Comparison of ENCODE assay signal across 23 cellular contexts in genomic region chr7:113000316-113001020, GRCh38.
DNase-seq lines count a peak whose midpoint lies in the region; ATAC-seq lines count a peak whose summit lies in the region.
"Had no signal": no experiment of that assay in that cellular context is flagged by ENCODE, and none has a peak within 500 bp of the region (broad histone marks: within the 10 kb centered on the region; RNA-seq: fewer than 3 reads in every experiment).

No MANE protein-coding gene starts in this region.

- DNase-seq in LHCN-M2 (ENCODE audit: low read depth) (peak; percentile 66), NCI-H1105 treated with DMSO at 0.1 percent for 48 hours (lab: John Stamatoyannopoulos, UW) (no peak), COLO829 (ENCODE audit: low spot score) (no peak)
- no peak for DNase-seq in central memory CD4-positive, alpha-beta T cell
- DNase-seq: activated CD4-positive, alpha-beta memory T cell treated with anti-CD3 and anti-CD28 coated beads for 36 hours; activated naive CD8-positive, alpha-beta T cell treated with anti-CD3 and anti-CD28 coated beads for 36 hours; activated T-cell treated with anti-CD3 and anti-CD28 coated beads, Interleukin-2, amount 50 U/mL, for 72 hours; colonic mucosa; islet precursor cell; naive B cell; NCI-H1048; NCI-H2081; NCI-H526; ovary; PC-3; right lobe of liver; stimulated activated naive CD8-positive, alpha-beta T cell treated with anti-CD3 and anti-CD28 coated beads, Interleukin-15, Interleukin-2, amounts not matched to agents 100 U/mL and 50 U/mL, for 24 hours; T-helper 17 cell had no signal

- peak; percentile 63 for ATAC-seq in GM18519 (IDR thresholded peaks at IDR 0.05; ENCODE audit: low FRiP score, unreplicated experiment)
- peak; percentile 80 for ATAC-seq in GM21526 (IDR thresholded peaks at IDR 0.05; ENCODE audit: low FRiP score, unreplicated experiment)
- peak; percentile 86 for ATAC-seq in HG03066 (IDR thresholded peaks at IDR 0.05; ENCODE audit: low read depth, unreplicated experiment)
- ATAC-seq in GM18861 (IDR thresholded peaks at IDR 0.05; ENCODE audit: unreplicated experiment): no peak
- ATAC-seq: activated T-cell treated with anti-CD3 and anti-CD28 coated beads, Interleukin-2, amount 50 U/mL, for 72 hours; PC-3; right lobe of liver; stimulated activated naive CD8-positive, alpha-beta T cell treated with anti-CD3 and anti-CD28 coated beads, Interleukin-15, Interleukin-2, amounts not matched to agents 100 U/mL and 50 U/mL, for 24 hours; T-helper 17 cell; WTC11 had no signal
